8 cellular contexts compared by ENCODE assay signal in the genomic region with DNA sequence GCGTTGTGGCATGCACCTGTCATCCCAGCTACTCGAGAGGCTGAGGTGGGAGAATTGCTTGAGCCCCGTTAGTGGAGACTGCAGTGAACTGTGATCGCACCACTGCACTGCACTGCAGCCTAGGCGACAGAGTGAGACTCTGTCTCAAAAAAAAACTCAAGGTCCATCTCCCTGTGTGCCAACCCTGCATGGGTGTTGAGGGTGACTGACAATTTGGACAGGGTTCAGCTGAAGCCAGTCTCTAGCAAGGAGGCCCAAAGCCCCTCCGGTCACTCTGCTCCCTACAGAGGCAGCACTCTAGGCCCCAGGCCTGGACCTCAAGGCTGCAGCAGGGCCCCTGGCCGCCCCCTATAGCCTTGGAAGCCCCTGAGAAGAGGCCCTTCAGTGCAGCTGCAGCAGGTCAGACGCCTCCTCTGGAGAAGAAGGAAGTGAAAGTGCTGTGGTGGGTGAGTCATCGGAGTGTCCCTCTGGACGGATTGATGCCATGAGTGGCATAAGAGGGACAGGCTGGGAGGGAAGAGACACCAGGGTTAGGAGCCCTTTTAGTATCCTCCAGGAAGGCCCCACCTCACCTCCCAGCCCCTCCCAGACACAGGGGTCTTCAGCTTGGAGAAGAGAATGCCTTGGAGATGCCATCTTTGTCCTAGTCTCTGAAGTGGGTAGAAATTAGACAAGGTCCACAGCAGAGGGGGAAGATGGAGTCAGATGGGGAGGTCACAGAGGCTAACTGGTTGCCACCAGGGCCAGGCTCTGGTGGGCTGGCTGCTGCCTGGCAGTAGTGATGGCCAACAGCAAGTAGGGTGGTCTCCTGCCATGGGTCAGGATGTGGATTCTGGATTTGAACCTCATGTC. TPM values are rescaled to one million over a fixed set of nuclear protein-coding genes. Genes with fewer than 3 reads are reported as not detected.
A peak's percentile ranks its signal among the peaks of the same experiment; 100 is the strongest.
DNase-seq lines count a peak whose midpoint lies in the region; ATAC-seq and TF ChIP-seq lines count a peak whose summit lies in the region.

No MANE protein-coding gene starts in this region.

- H3K36me3 ChIP-seq in PC-3 (ENCODE audit: low read depth, low read length) (no peaks in the 10 kb centered on the region), brain microvascular endothelial cell (replicated peaks) (no peaks in the 10 kb centered on the region), mesendoderm (ENCODE audit: control insufficient read depth, insufficient read depth, low read length) (no peaks in the 10 kb centered on the region)

- H3K4me3 ChIP-seq in AG10803 (ENCODE audit: low read length): no peak overlapping the region
- H3K4me3 ChIP-seq in PC-3 (ENCODE audit: low read length): no peak overlapping the region
- no peak overlapping the region for H3K4me3 ChIP-seq in brain microvascular endothelial cell (ENCODE audit: low read depth, low read length)
- H3K4me3 ChIP-seq in mesendoderm (ENCODE audit: low read length): no peak overlapping the region

- H3F3A ChIP-seq in PC-3 (ENCODE audit: low read length, unreplicated experiment): peaks cover 8% of the 10 kb centered on the region

- intact Hi-C loops in PC-3 (cut with micrococcal nuclease): no loop called here

- H2BK15ac ChIP-seq in mesendoderm (replicated peaks; ENCODE audit: low read depth): no peak overlapping the region

- H3K36me3 Mint-ChIP-seq in memory B cell: no peaks in the 10 kb centered on the region

- H3K9ac ChIP-seq in PC-3 (ENCODE audit: low read length) (no peak overlapping the region; the same call in 1 of the 2 replicates), mesendoderm (ENCODE audit: low read length) (no peak overlapping the region)

- no peak overlapping the region for H2BK5ac ChIP-seq in mesendoderm (ENCODE audit: low read length)

- H4K20me1 ChIP-seq in PC-3 (ENCODE audit: low read length): no peaks in the 10 kb centered on the region

- H3K27ac Mint-ChIP-seq in memory B cell: peak overlapping the region; percentile 100

- no TSS peak for BruUV-seq in PC-3 (replicated peaks; lab: Mats Ljungman, UMichigan)

- no peaks in the 10 kb centered on the region for H3K27me3 ChIP-seq in PC-3 (ENCODE audit: low read length)
- H3K27me3 ChIP-seq in brain microvascular endothelial cell (replicated peaks): no peaks in the 10 kb centered on the region
- no peaks in the 10 kb centered on the region for H3K27me3 ChIP-seq in mesendoderm (ENCODE audit: insufficient read depth, low read length, poor library complexity)

- H2AFZ ChIP-seq in PC-3 (ENCODE audit: low read length): no peak overlapping the region

- TF ChIP-seq CTCF in AG10803 (conservative IDR thresholded peaks at IDR 0.05; ENCODE audit: low read length) (peak; percentile 23), PC-3 (conservative IDR thresholded peaks at IDR 0.05; ENCODE audit: low read depth, low read length) (no peak), brain microvascular endothelial cell (IDR thresholded peaks at IDR 0.05; ENCODE audit: low read depth, low read length, missing control alignments) (peak; percentile 44)

- peak overlapping the region; percentile 66 for H3K4me2 ChIP-seq in PC-3 (ENCODE audit: low read length)
- H3K4me2 ChIP-seq in mesendoderm (ENCODE audit: low read length): no peak overlapping the region

- peaks cover 73% of the 10 kb centered on the region for H3K4me1 Mint-ChIP-seq in memory B cell

- no peaks in the 10 kb centered on the region for H3K9me2 ChIP-seq in PC-3 (replicated peaks; ENCODE audit: low read length)

- H3K18ac ChIP-seq in mesendoderm (ENCODE audit: low read length): no peak overlapping the region

- no peaks in the 10 kb centered on the region for H3K9me3 Mint-ChIP-seq in memory B cell

- POLR2A ChIA-PET in PC-3 (lab: Charles Lee; ENCODE audit: unreplicated experiment): no interaction called here

- CTCF ChIA-PET in PC-3 (lab: Charles Lee): no interaction called here

- H3K4me3 Mint-ChIP-seq in memory B cell: peak overlapping the region; percentile 66

- H3K79me2 ChIP-seq in PC-3 (ENCODE audit: low read length): no peaks in the 10 kb centered on the region
- H3K79me2 ChIP-seq in mesendoderm (ENCODE audit: control insufficient read depth, insufficient read depth, low read length): no peaks in the 10 kb centered on the region

- H3K4ac ChIP-seq in mesendoderm (ENCODE audit: low read depth, low read length): no peak overlapping the region

- H3K4me1 ChIP-seq in PC-3 (ENCODE audit: insufficient read depth, low read length) (peaks cover 61% of the 10 kb centered on the region), mesendoderm (ENCODE audit: control insufficient read depth, low read depth, low read length) (no peaks in the 10 kb centered on the region)

- peak; percentile 66 for ATAC-seq in GM18909 (IDR thresholded peaks at IDR 0.05; ENCODE audit: poor library complexity, unreplicated experiment)
- peak; percentile 50 for ATAC-seq in HG03064 (IDR thresholded peaks at IDR 0.05; ENCODE audit: low read depth, unreplicated experiment)
- ATAC-seq in PC-3: peak; percentile 52
- ATAC-seq in memory B cell (ENCODE audit: low read depth): peak; percentile 69

- H4K5ac ChIP-seq in mesendoderm (ENCODE audit: low read length): no peak overlapping the region

- peak overlapping the region; percentile 49 for H3K27ac ChIP-seq in PC-3 (ENCODE audit: low read length)
- H3K27ac ChIP-seq in brain microvascular endothelial cell: no peak overlapping the region
- H3K27ac ChIP-seq in mesendoderm (ENCODE audit: low read depth, low read length): no peak overlapping the region

- DNase-seq in AG10803 (ENCODE audit: low read depth) (peak; percentile 33), PC-3 (peak; percentile 74), brain microvascular endothelial cell (peak; percentile 53), memory B cell (ENCODE audit: low spot score in 2 of 2) (peak; percentile 64 to 74), mesendoderm (no peak), NCI-H226 (no peak)

- no peak overlapping the region for H3K23ac ChIP-seq in mesendoderm (ENCODE audit: low read length)

- no peaks in the 10 kb centered on the region for H3K79me1 ChIP-seq in mesendoderm (ENCODE audit: low read length)

- no peak overlapping the region for H2BK120ac ChIP-seq in mesendoderm (ENCODE audit: low read depth, low read length)

- in situ Hi-C loops in brain microvascular endothelial cell (cut with HindIII; ENCODE audit: low pct_ligation_motif_present, low sequenced_read_pairs): no loop called here

- no CpG with 5 or more reads among the region's 10 CpGs for WGBS in mesendoderm (ENCODE audit: extremely low coverage, insufficient coverage, low lambda C conversion rate)

- no peaks in the 10 kb centered on the region for H3K27me3 Mint-ChIP-seq in memory B cell

- no peak overlapping the region for H3K56ac ChIP-seq in mesendoderm (ENCODE audit: low read length)

- no peak overlapping the region for H2AK5ac ChIP-seq in mesendoderm (ENCODE audit: low read length)

- H4K8ac ChIP-seq in mesendoderm (ENCODE audit: low read depth, low read length): no peak overlapping the region

- H3K9me3 ChIP-seq in PC-3 (ENCODE audit: low read length): no peaks in the 10 kb centered on the region

RNA-seq across cellular contexts. Expression of gene NEK6, which starts 39.1 kb away (rescaled TPM):
- 21.1 and 22.1 TPM in 2 replicates for total RNA-seq in PC-3 (2014; rRNA removed)
- 12.8 TPM for polyA plus RNA-seq in mesendoderm (2013, experiment 1 of 2)
- polyA plus RNA-seq in mesendoderm (2013, experiment 2 of 2): 13.7 TPM

Comparison
In these comparisons a context has a peak if more than half of its experiments do, and no peak if none do; other contexts are left out.
1. DNase-seq: peak in AG10803 (single experiment), PC-3 (single experiment), brain microvascular endothelial cell (single experiment) and memory B cell (2 of 2); none in mesendoderm (single experiment) and NCI-H226 (single experiment).
2. Peak in every context shown above with its lines, with median percentiles within 50 percentile points of each other: ATAC-seq.